7 cellular contexts compared by ENCODE assay signal in the genomic region with DNA sequence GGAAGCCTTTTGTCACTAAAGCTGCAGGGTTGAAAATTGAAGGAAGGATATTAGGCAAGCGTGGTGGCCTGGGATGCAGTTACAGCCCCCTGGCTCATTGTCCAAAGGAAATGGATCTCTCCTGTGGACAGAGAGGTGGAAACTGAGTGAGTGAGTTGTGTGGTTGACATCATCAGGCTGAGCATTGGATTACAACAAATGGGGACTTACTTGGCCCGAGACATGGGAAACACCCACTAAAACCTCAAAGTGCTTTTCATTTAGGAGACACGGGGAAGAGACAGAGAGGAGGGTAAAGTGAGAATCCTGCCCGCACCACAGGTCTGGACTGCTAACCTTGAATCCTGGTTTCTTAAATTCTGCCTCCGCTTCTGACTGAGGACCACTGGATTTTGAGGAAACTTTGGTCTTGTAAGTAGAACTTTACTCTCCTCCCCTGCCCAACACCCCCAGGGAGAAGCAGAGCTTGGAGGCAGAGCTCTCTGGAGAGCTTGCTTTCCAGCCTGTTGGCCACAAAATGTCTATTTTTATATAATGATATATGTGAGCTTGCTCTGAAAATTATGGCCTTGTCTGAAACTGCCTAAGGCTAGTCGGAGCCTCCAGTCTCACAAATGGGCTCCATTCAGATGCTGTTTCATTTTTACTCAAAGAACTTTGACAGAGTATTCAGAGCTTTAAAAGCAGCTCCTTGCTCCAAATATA. TPM values are rescaled to one million over a fixed set of nuclear protein-coding genes. Genes with fewer than 3 reads are reported as not detected.
DNase-seq lines count a peak whose midpoint lies in the region; TF ChIP-seq lines count a peak whose summit lies in the region.

PKIG (plus strand) TSS at position 259 of the 705 bp plus-strand sequence. CDS start 31,978 bp downstream, outside the sequence.

- WGBS in mammary epithelial cell (ENCODE audit: low coverage, missing lambda C conversion rate), result 54% methylated on average over 5 of the region's 6 CpGs
- 39 to 48% methylated on average over 6 of the region's 6 CpGs for WGBS in lower leg skin, 2 donors

- no peak for TF ChIP-seq CTCF in mammary epithelial cell (conservative IDR thresholded peaks at IDR 0.05 in 1 of 2, IDR thresholded peaks at IDR 0.05 in 1 of 2; ENCODE audit: extremely low read depth in 1 of 2, insufficient read depth in 1 of 2, low read depth in 1 of 2, low read length in 2 of 2)
- no peak for TF ChIP-seq CTCF in lower leg skin (IDR thresholded peaks at IDR 0.05)
- TF ChIP-seq CTCF in type B pancreatic cell (conservative IDR thresholded peaks at IDR 0.05), result no peak

- H3K27ac Mint-ChIP-seq in type B pancreatic cell, result no peak within 1 kb of the TSS

- BruUV-seq in mammary epithelial cell (replicated peaks; lab: Mats Ljungman, UMichigan), result no TSS peak

- peak within 1 kb of the TSS; percentile 17 for H3K4me2 ChIP-seq in mammary epithelial cell (ENCODE audit: insufficient read depth, low read depth, low read length)

- TF ChIP-seq POLR2A in lower leg skin (IDR thresholded peaks at IDR 0.05), result no peak

- H3K4me3 Mint-ChIP-seq in type B pancreatic cell, result peak within 1 kb of the TSS; percentile 17

- H3K27me3 ChIP-seq in MG63 (no peaks in the 10 kb centered on the region), mammary epithelial cell (ENCODE audit: insufficient read depth, low read length) (no peaks in the 10 kb centered on the region)

- H3K9me3 Mint-ChIP-seq in type B pancreatic cell, result no peaks in the 10 kb centered on the region

- H3K4me1 Mint-ChIP-seq in type B pancreatic cell (ENCODE audit: unreplicated experiment), result peaks cover 41% of the 10 kb centered on the region

- H3K4me3 ChIP-seq in MG63 (peak within 1 kb of the TSS; percentile 47), mammary epithelial cell (replicated peaks in 1 of 3; ENCODE audit: insufficient read depth in 1 of 3, low read depth in 2 of 3, low read length in 3 of 3) (no peak within 1 kb of the TSS), lower leg skin (ENCODE audit: low read depth, poor library complexity, severe bottlenecking) (no peak within 1 kb of the TSS)

- CTCF ChIA-PET in mammary epithelial cell (lab: Charles Lee; ENCODE audit: low non-redundant PET), result no interaction called here

- no peak within 1 kb of the TSS for H3K9ac ChIP-seq in mammary epithelial cell (ENCODE audit: insufficient read depth, low read length)

- peak within 1 kb of the TSS; percentile 54 for H2AFZ ChIP-seq in mammary epithelial cell (ENCODE audit: low read depth, low read length)

- peaks cover 3% of the 10 kb centered on the region for H3K27me3 Mint-ChIP-seq in type B pancreatic cell

- H3K36me3 ChIP-seq in MG63 (no peaks in the 10 kb centered on the region), mammary epithelial cell (ENCODE audit: insufficient read depth, low read length) (no peaks in the 10 kb centered on the region)

- in situ Hi-C loops in mammary epithelial cell (cut with MboI; ENCODE audit: low sequenced_read_pairs in 2 of 2), result no loop called here

- H3K36me3 Mint-ChIP-seq in type B pancreatic cell, result no peaks in the 10 kb centered on the region

- dilution Hi-C loops in mammary epithelial cell (cut with HindIII; ENCODE audit: low sequenced_read_pairs), result no loop called here

- H3K79me2 ChIP-seq in mammary epithelial cell (ENCODE audit: insufficient read depth, low read length), result no peaks in the 10 kb centered on the region

- DNase-seq in MG63 (peak; percentile 76), mammary epithelial cell (peak; percentile 45), lower leg skin (ENCODE audit: low spot score in 2 of 2) (peak in 1 of 2 donors; percentile 49), type B pancreatic cell (ENCODE audit: extremely low spot score, unreplicated experiment) (no peak), NCI-H510A treated with DMSO at 0.1 percent for 48 hours (lab: John Stamatoyannopoulos, UW) (no peak), NCI-H82 treated with DMSO at 0.1 percent for 48 hours (lab: John Stamatoyannopoulos, UW; ENCODE audit: unreplicated experiment) (no peak), DMS153 treated with DMSO at 0.1 percent for 48 hours (lab: John Stamatoyannopoulos, UW; ENCODE audit: unreplicated experiment) (no peak)

- intact Hi-C loops in mammary epithelial cell (cut with micrococcal nuclease), result no loop called here
- intact Hi-C loops in lower leg skin (cut with DNase I; ENCODE audit: low total_unique reads), result no loop called here

- no peak within 1 kb of the TSS for H3K27ac ChIP-seq in mammary epithelial cell (ENCODE audit: insufficient read depth, low read depth, low read length)

- H3K9me3 ChIP-seq in MG63 (no peaks in the 10 kb centered on the region; the same call in 1 of the 2 replicates), mammary epithelial cell (replicated peaks; ENCODE audit: insufficient read depth, low read length) (no peaks in the 10 kb centered on the region)

- H3K4me1 ChIP-seq in mammary epithelial cell (ENCODE audit: insufficient read depth, low read length), result peaks cover 9% of the 10 kb centered on the region

- H4K20me1 ChIP-seq in mammary epithelial cell (ENCODE audit: insufficient read depth, low read length), result no peaks in the 10 kb centered on the region

RNA-seq across cellular contexts. Expression of gene PKIG, which starts in this region (rescaled TPM):
- total RNA-seq in MG63 (2014; rRNA removed; shearing (Covaris generic); ENCODE audit: low replicate concordance), result 73.0 and 79.2 TPM in 2 replicates
- total RNA-seq in mammary epithelial cell, result 10 to 100 TPM; 13.7 to 15.2 TPM
- polyA plus RNA-seq in mammary epithelial cell, result 9.7 TPM
- polyA minus RNA-seq in mammary epithelial cell, result 10.6 TPM
- total RNA-seq in lower leg skin, result 10 to 100 TPM; 21.5 to 42.6 (median 28.2) TPM
- 13.9 and 24.3 TPM in 2 replicates for total RNA-seq in type B pancreatic cell (ENCODE audit: low replicate concordance)

Comparison
In these comparisons a context has a peak if more than half of its experiments do, and no peak if none do; other contexts are left out.
1. DNase-seq: peak in MG63 (single experiment) and mammary epithelial cell (single experiment); none in type B pancreatic cell (single experiment), NCI-H510A treated with DMSO at 0.1 percent for 48 hours (single experiment), NCI-H82 treated with DMSO at 0.1 percent for 48 hours (single experiment) and DMS153 treated with DMSO at 0.1 percent for 48 hours (single experiment).